23 cellular contexts compared by ENCODE assay signal in genomic region chr1:212098771-212099170, GRCh38.
DNase-seq lines count a peak whose midpoint lies in the region; ATAC-seq and TF ChIP-seq lines count a peak whose summit lies in the region.
"Had no signal": no experiment of that assay in that cellular context is flagged by ENCODE, and none has a peak within 500 bp of the region (broad histone marks: within the 10 kb centered on the region; RNA-seq: fewer than 3 reads in every experiment).

No MANE protein-coding gene starts in this region.

- H3K36me3 Mint-ChIP-seq in activated CD4-positive, alpha-beta T cell treated with anti-CD3 and anti-CD28 coated beads, Interleukin-2, amount 10 ng/mL, durations not matched to agents 24 days and 14 days (ENCODE audit: low read depth), result peaks cover 80% of the 10 kb centered on the region
- H3K36me3 Mint-ChIP-seq in GM23338 (ENCODE audit: low read depth) (peaks cover 57% of the 10 kb centered on the region), neural progenitor cell (peaks cover 68% of the 10 kb centered on the region)
- H3K36me3 Mint-ChIP-seq in activated T-cell treated with anti-CD3 and anti-CD28 coated beads, Interleukin-2, amount 50 U/mL, for 72 hours (ENCODE audit: insufficient read depth in 2 of 2), result peaks cover 46 to 73% of the 10 kb centered on the region in 2 donors
- H3K36me3 Mint-ChIP-seq: CD8-positive, alpha-beta T cell had no signal

- ATAC-seq in GM23338, result no peak
- no peak for ATAC-seq in activated T-cell treated with anti-CD3 and anti-CD28 coated beads, Interleukin-2, amount 50 U/mL, for 72 hours (replicated peaks in 1 of 2)
- ATAC-seq: CD8-positive, alpha-beta T cell; GM12878 had no signal

- no peak overlapping the region for H3K4me3 ChIP-seq in GM23338
- no peak overlapping the region for H3K4me3 ChIP-seq in neural progenitor cell
- H3K4me3 ChIP-seq: BLaER1 treated with 17β-estradiol and CSF1 and Interleukin-3, amounts not matched to agents 10 nM and 100 nM; GM12878; HAP-1; PC-9 had no signal

- H4K20me1 ChIP-seq in GM23338 (replicated peaks; ENCODE audit: insufficient read depth) (peaks cover 22% of the 10 kb centered on the region), neural progenitor cell (ENCODE audit: low read depth) (peaks cover 8% of the 10 kb centered on the region)

- H3K9me3 ChIP-seq in neural progenitor cell (ENCODE audit: low read depth), result no peaks in the 10 kb centered on the region
- H3K9me3 ChIP-seq: HAP-1 had no signal

- intact Hi-C loops in activated CD4-positive, alpha-beta T cell treated with anti-CD3 and anti-CD28 coated beads, Interleukin-2, amount 10 ng/mL, durations not matched to agents 24 days and 14 days (cut with micrococcal nuclease), result no loop called here

- H3K27me3 Mint-ChIP-seq in activated CD4-positive, alpha-beta T cell treated with anti-CD3 and anti-CD28 coated beads, Interleukin-2, amount 10 ng/mL, durations not matched to agents 24 days and 14 days, result no peaks in the 10 kb centered on the region
- H3K27me3 Mint-ChIP-seq in GM23338 (ENCODE audit: insufficient read depth, low read depth, poor library complexity) (peaks cover 7% of the 10 kb centered on the region), neural progenitor cell (ENCODE audit: insufficient read depth, low read depth) (no peaks in the 10 kb centered on the region)
- no peaks in the 10 kb centered on the region for H3K27me3 Mint-ChIP-seq in activated T-cell treated with anti-CD3 and anti-CD28 coated beads, Interleukin-2, amount 50 U/mL, for 72 hours (ENCODE audit: low read depth)

- no peak overlapping the region for H3K9ac ChIP-seq in neural progenitor cell
- H3K9ac ChIP-seq: BLaER1 treated with 17β-estradiol and CSF1 and Interleukin-3, amounts not matched to agents 10 nM and 100 nM had no signal

- peak; percentile 50 for DNase-seq in activated CD4-positive, alpha-beta T cell treated with anti-CD3 and anti-CD28 coated beads, Interleukin-2, amount 10 ng/mL, durations not matched to agents 24 days and 14 days
- no peak for DNase-seq in activated CD4-positive, alpha-beta T cell treated with anti-CD3 and anti-CD28 coated beads for 48 hours
- DNase-seq in GM23338 (ENCODE audit: low spot score), result no peak
- peak; percentile 20 for DNase-seq in brain pericyte (ENCODE audit: low read depth, low spot score)
- DNase-seq in neural progenitor cell (ENCODE audit: low spot score), result no peak
- DNase-seq in occipital lobe (lab: John Stamatoyannopoulos, UW), result no peak
- DNase-seq in NCI-H1105 treated with DMSO at 0.1 percent for 48 hours (lab: John Stamatoyannopoulos, UW), result no peak
- DNase-seq in activated T-cell treated with anti-CD3 and anti-CD28 coated beads, Interleukin-2, amount 50 U/mL, for 72 hours, result no peak
- DNase-seq: 8988T; CD8-positive, alpha-beta T cell; DND-41; IMR-90; MV-4-11; NCI-H1417; NCI-H187 treated with DMSO at 0.1 percent for 48 hours; NCI-H2107; NCI-H748 treated with DMSO at 0.1 percent for 48 hours; PC-9; RPMI8226; SHP77 had no signal

- H3K9me2 ChIP-seq in GM23338 (ENCODE audit: insufficient read depth), result no peaks in the 10 kb centered on the region

- H3K27me3 ChIP-seq in GM23338 (ENCODE audit: insufficient read depth), result no peaks in the 10 kb centered on the region
- H3K27me3 ChIP-seq in neural progenitor cell, result no peaks in the 10 kb centered on the region
- H3K27me3 ChIP-seq: BLaER1 treated with 17β-estradiol and CSF1 and Interleukin-3, amounts not matched to agents 10 nM and 100 nM had no signal

- H3F3A ChIP-seq in GM23338 (replicated peaks; ENCODE audit: low read depth) (no peaks in the 10 kb centered on the region), neural progenitor cell (ENCODE audit: low read depth) (peaks cover 12% of the 10 kb centered on the region)

- H3K9me3 Mint-ChIP-seq in activated CD4-positive, alpha-beta T cell treated with anti-CD3 and anti-CD28 coated beads, Interleukin-2, amount 10 ng/mL, durations not matched to agents 24 days and 14 days, result peaks cover 20% of the 10 kb centered on the region
- H3K9me3 Mint-ChIP-seq in GM23338, result no peaks in the 10 kb centered on the region
- peaks cover 34% of the 10 kb centered on the region for H3K9me3 Mint-ChIP-seq in neural progenitor cell
- H3K9me3 Mint-ChIP-seq in activated T-cell treated with anti-CD3 and anti-CD28 coated beads, Interleukin-2, amount 50 U/mL, for 72 hours, result no peaks in the 10 kb centered on the region

- peaks cover 14% of the 10 kb centered on the region; the same call in 1 of the 2 replicates for H3K4me1 ChIP-seq in GM23338 (ENCODE audit: insufficient read depth)
- peaks cover 8% of the 10 kb centered on the region for H3K4me1 ChIP-seq in neural progenitor cell

- peaks cover 39% of the 10 kb centered on the region for H3K4me1 Mint-ChIP-seq in activated CD4-positive, alpha-beta T cell treated with anti-CD3 and anti-CD28 coated beads, Interleukin-2, amount 10 ng/mL, durations not matched to agents 24 days and 14 days
- H3K4me1 Mint-ChIP-seq in GM23338 (peaks cover 43% of the 10 kb centered on the region; the same call in 2 of the 3 replicates), neural progenitor cell (no peaks in the 10 kb centered on the region)
- H3K4me1 Mint-ChIP-seq in activated T-cell treated with anti-CD3 and anti-CD28 coated beads, Interleukin-2, amount 50 U/mL, for 72 hours (ENCODE audit: low read depth), result peaks cover 21% of the 10 kb centered on the region

- H3K36me3 ChIP-seq in GM23338 (ENCODE audit: insufficient read depth) (peaks cover 3% of the 10 kb centered on the region; the same call in 1 of the 2 replicates), neural progenitor cell (peaks cover 15% of the 10 kb centered on the region)

- TF ChIP-seq CTCF in GM23338 (conservative IDR thresholded peaks at IDR 0.05; ENCODE audit: low read depth in 2 of 2) (no peak), neural progenitor cell (IDR thresholded peaks at IDR 0.05) (no peak)

- H3K27ac ChIP-seq in GM23338 (ENCODE audit: low read depth) (no peak overlapping the region), neural progenitor cell (no peak overlapping the region)
- H3K27ac ChIP-seq: PC-9 had no signal

- H2AFZ ChIP-seq in GM23338, result no peak overlapping the region
- H2AFZ ChIP-seq in neural progenitor cell (replicated peaks), result no peak overlapping the region
- H2AFZ ChIP-seq: PC-9 had no signal

- no peak overlapping the region for H3K4me3 Mint-ChIP-seq in activated CD4-positive, alpha-beta T cell treated with anti-CD3 and anti-CD28 coated beads, Interleukin-2, amount 10 ng/mL, durations not matched to agents 24 days and 14 days
- H3K4me3 Mint-ChIP-seq in GM23338, result no peak overlapping the region
- H3K4me3 Mint-ChIP-seq in neural progenitor cell, result no peak overlapping the region
- H3K4me3 Mint-ChIP-seq in activated T-cell treated with anti-CD3 and anti-CD28 coated beads, Interleukin-2, amount 50 U/mL, for 72 hours, result no peak overlapping the region
- H3K4me3 Mint-ChIP-seq: CD8-positive, alpha-beta T cell had no signal

- H3K79me2 ChIP-seq in GM23338 (replicated peaks; ENCODE audit: insufficient read depth) (peaks cover 44% of the 10 kb centered on the region), neural progenitor cell (ENCODE audit: low read depth) (peaks cover 64% of the 10 kb centered on the region)

- H3K27ac Mint-ChIP-seq in activated CD4-positive, alpha-beta T cell treated with anti-CD3 and anti-CD28 coated beads, Interleukin-2, amount 10 ng/mL, durations not matched to agents 24 days and 14 days, result no peak overlapping the region
- H3K27ac Mint-ChIP-seq in GM23338, result peak overlapping the region; percentile 53; the same call in 1 of the 2 replicates
- peak overlapping the region; percentile 15 for H3K27ac Mint-ChIP-seq in neural progenitor cell
- no peak overlapping the region for H3K27ac Mint-ChIP-seq in activated T-cell treated with anti-CD3 and anti-CD28 coated beads, Interleukin-2, amount 50 U/mL, for 72 hours
- H3K27ac Mint-ChIP-seq: CD8-positive, alpha-beta T cell had no signal

- H3K4me2 ChIP-seq in GM23338, result no peak overlapping the region
- H3K4me2 ChIP-seq in neural progenitor cell, result no peak overlapping the region
- H3K4me2 ChIP-seq: BLaER1 treated with 17β-estradiol and CSF1 and Interleukin-3, amounts not matched to agents 10 nM and 100 nM; PC-9 had no signal

TF ChIP-seq in GM23338, 12 proteins besides CTCF, POLR2A, EP300 and RAD21 (continues in another document):
- TF ChIP-seq NANOG (IDR thresholded peaks at IDR 0.05; ENCODE audit: borderline replicate concordance) (no peak), STAT1 (IDR thresholded peaks at IDR 0.05; ENCODE audit: unreplicated experiment) (no peak), POLR2AphosphoS5 (IDR thresholded peaks at IDR 0.05; ENCODE audit: low read depth) (no peak), CREB1 (CRISPR knock-in tag; IDR thresholded peaks at IDR 0.05; ENCODE audit: low read depth) (no peak)

Comparison
In these comparisons a context has a peak if more than half of its experiments do, and no peak if none do; other contexts are left out.
1. DNase-seq: peak in activated CD4-positive, alpha-beta T cell treated with anti-CD3 and anti-CD28 coated beads, Interleukin-2, amount 10 ng/mL, durations not matched to agents 24 days and 14 days (single experiment) and brain pericyte (single experiment); none in activated CD4-positive, alpha-beta T cell treated with anti-CD3 and anti-CD28 coated beads for 48 hours (single experiment), GM23338 (single experiment), neural progenitor cell (single experiment), occipital lobe (single experiment), NCI-H1105 treated with DMSO at 0.1 percent for 48 hours (single experiment) and activated T-cell treated with anti-CD3 and anti-CD28 coated beads, Interleukin-2, amount 50 U/mL, for 72 hours (0 of 2).
2. H3K27ac Mint-ChIP-seq: peak in GM23338 (single experiment) and neural progenitor cell (single experiment); none in activated CD4-positive, alpha-beta T cell treated with anti-CD3 and anti-CD28 coated beads, Interleukin-2, amount 10 ng/mL, durations not matched to agents 24 days and 14 days (single experiment) and activated T-cell treated with anti-CD3 and anti-CD28 coated beads, Interleukin-2, amount 50 U/mL, for 72 hours (single experiment).